Comparison of ENCODE assay signal across 16 cellular contexts in genomic region chr7:108580298-108580697, GRCh38. TPM values are rescaled to one million over a fixed set of nuclear protein-coding genes. Genes with fewer than 3 reads are reported as not detected.
DNase-seq lines count a peak whose midpoint lies in the region; ATAC-seq, FAIRE-seq and TF ChIP-seq lines count a peak whose summit lies in the region.
"Had no signal": no experiment of that assay in that cellular context is flagged by ENCODE, and none has a peak within 500 bp of the region (broad histone marks: within the 10 kb centered on the region; RNA-seq: fewer than 3 reads in every experiment).

No MANE protein-coding gene starts in this region.

- CTCF ChIA-PET in HepG2 (lab: Yijun Ruan, JAX; ENCODE audit: low intra/inter-chr PET ratio, low total read pairs) = no interaction called here

- H4K91ac ChIP-seq in H9 (ENCODE audit: insufficient read length, low read depth, low read length) = no peak overlapping the region

- peaks cover 15% of the 10 kb centered on the region for H3K4me1 Mint-ChIP-seq in activated T-cell treated with anti-CD3 and anti-CD28 coated beads, Interleukin-2, amount 50 U/mL, for 72 hours (ENCODE audit: low read depth)
- H3K4me1 Mint-ChIP-seq in H9 = peaks cover 18 to 20% of the 10 kb centered on the region in 2 experiments
- H3K4me1 Mint-ChIP-seq in natural killer cell = peaks cover 10 to 14% of the 10 kb centered on the region in 2 donors

- no peak for TF ChIP-seq POLR2A in HepG2 (IDR thresholded peaks at IDR 0.05; ENCODE audit: insufficient read depth in 1 of 2, low read depth in 2 of 2, low read length in 2 of 2)

- H3K36me3 ChIP-seq in HepG2 (replicated peaks in 1 of 2; ENCODE audit: control insufficient read depth in 1 of 2, insufficient read depth in 2 of 2, low read length in 2 of 2) = peaks cover 0 to under 1% of the 10 kb centered on the region in 2 experiments; a peak in 1 of 5 replicates
- H3K36me3 ChIP-seq: HAP-1 had no signal

- H2BK12ac ChIP-seq in H9 (ENCODE audit: insufficient read length, low read depth, low read length) = peak overlapping the region; percentile 28

- no peaks in the 10 kb centered on the region for H3K27me3 Mint-ChIP-seq in activated T-cell treated with anti-CD3 and anti-CD28 coated beads, Interleukin-2, amount 50 U/mL, for 72 hours (ENCODE audit: low read depth)
- H3K27me3 Mint-ChIP-seq in H9 (ENCODE audit: low read depth) (no peaks in the 10 kb centered on the region; the same call in 1 of the 2 replicates), natural killer cell (ENCODE audit: low read depth in 2 of 2) (no peaks in the 10 kb centered on the region)

- H3K79me2 ChIP-seq in H9 (ENCODE audit: insufficient read depth, low read length) (no peaks in the 10 kb centered on the region), HepG2 (ENCODE audit: insufficient read depth, low read length) (no peaks in the 10 kb centered on the region)

- in situ Hi-C loops in HepG2 (cut with HindIII; ENCODE audit: extremely low pct_ligation_motif_present, low pct_unique_long_range_greater_than_20kb) = no loop called here

- H3K9me3 ChIP-seq in H9 (ENCODE audit: control insufficient read depth, low read depth, low read length) = peaks cover 14% of the 10 kb centered on the region
- H3K9me3 ChIP-seq in HepG2 (ENCODE audit: low read length) = no peaks in the 10 kb centered on the region
- H3K9me3 ChIP-seq: HAP-1 had no signal

- H3K27me3 ChIP-seq in H9 (ENCODE audit: insufficient read depth, low read length) (no peaks in the 10 kb centered on the region), HepG2 (ENCODE audit: control insufficient read depth in 1 of 2, insufficient read depth in 2 of 2, low read length in 2 of 2) (no peaks in the 10 kb centered on the region)
- H3K27me3 ChIP-seq: BLaER1 treated with 17β-estradiol and CSF1 and Interleukin-3, amounts not matched to agents 10 nM and 100 nM had no signal

- POLR2A ChIA-PET in HepG2 (lab: Yijun Ruan, JAX) = no interaction called here

- H3K4ac ChIP-seq in H9 (ENCODE audit: low read depth, low read length) = no peak overlapping the region

- H2BK20ac ChIP-seq in H9 (ENCODE audit: low read depth, low read length, poor library complexity, severe bottlenecking) = no peak overlapping the region

- no CpG with 5 or more reads among the region's 6 CpGs for WGBS in H9 (ENCODE audit: extremely low coverage, insufficient read length, low lambda C conversion rate)
- WGBS in HepG2 (ENCODE audit: low lambda C conversion rate) = 94% methylated on average over 1 of the region's 6 CpGs

- no TSS peak for BruUV-seq in HepG2 (replicated peaks; lab: Mats Ljungman, UMichigan)

- no peak overlapping the region; the same call in 1 of the 2 replicates for H3K14ac ChIP-seq in H9 (ENCODE audit: insufficient read depth, low read length)

- no peak for FAIRE-seq in HepG2 (lab: Jason Lieb, UNC)
- FAIRE-seq: GM19239 had no signal

- H3K4me3 Mint-ChIP-seq in activated T-cell treated with anti-CD3 and anti-CD28 coated beads, Interleukin-2, amount 50 U/mL, for 72 hours = no peak overlapping the region
- no peak overlapping the region for H3K4me3 Mint-ChIP-seq in H9
- no peak overlapping the region for H3K4me3 Mint-ChIP-seq in natural killer cell
- H3K4me3 Mint-ChIP-seq: CD8-positive, alpha-beta T cell had no signal

- no peak overlapping the region for H3K27ac Mint-ChIP-seq in activated T-cell treated with anti-CD3 and anti-CD28 coated beads, Interleukin-2, amount 50 U/mL, for 72 hours
- no peak overlapping the region for H3K27ac Mint-ChIP-seq in H9
- no peak overlapping the region for H3K27ac Mint-ChIP-seq in natural killer cell
- H3K27ac Mint-ChIP-seq: CD8-positive, alpha-beta T cell had no signal

- no peaks in the 10 kb centered on the region for H3K23me2 ChIP-seq in H9 (ENCODE audit: insufficient read length, low read depth, low read length, poor library complexity, severe bottlenecking)

- H2BK5ac ChIP-seq in H9 (ENCODE audit: insufficient read length, low read length) = no peak overlapping the region

- peaks cover 2% of the 10 kb centered on the region in 2 donors for H3K9me3 Mint-ChIP-seq in activated T-cell treated with anti-CD3 and anti-CD28 coated beads, Interleukin-2, amount 50 U/mL, for 72 hours
- peaks cover 15 to 18% of the 10 kb centered on the region in 2 experiments for H3K9me3 Mint-ChIP-seq in H9
- H3K9me3 Mint-ChIP-seq in natural killer cell = no peaks in the 10 kb centered on the region
- H3K9me3 Mint-ChIP-seq: CD8-positive, alpha-beta T cell had no signal

- no peak for TF ChIP-seq CTCF in H9 (conservative IDR thresholded peaks at IDR 0.05)
- no peak for TF ChIP-seq CTCF in HepG2 (CRISPR knock-in tag; IDR thresholded peaks at IDR 0.05)
- TF ChIP-seq CTCF in natural killer cell (IDR thresholded peaks at IDR 0.05) = no peak

- intact Hi-C loops in HepG2 (cut with micrococcal nuclease; ENCODE audit: unreplicated experiment) = no loop called here
- intact Hi-C loops in natural killer cell (cut with micrococcal nuclease) = no loop called here

- no peak overlapping the region for H3K18ac ChIP-seq in H9 (ENCODE audit: insufficient read length, low read depth, low read length)

- peaks cover 12 to 16% of the 10 kb centered on the region in 2 donors for H3K36me3 Mint-ChIP-seq in activated T-cell treated with anti-CD3 and anti-CD28 coated beads, Interleukin-2, amount 50 U/mL, for 72 hours (ENCODE audit: insufficient read depth in 2 of 2)
- H3K36me3 Mint-ChIP-seq in H9 (ENCODE audit: insufficient read depth in 1 of 3, low read depth in 3 of 3) (peaks cover 28 to 36% (median 33%) of the 10 kb centered on the region in 3 experiments), natural killer cell (no peaks in the 10 kb centered on the region)

- H3K4me3 ChIP-seq in HepG2 (replicated peaks in 1 of 3; ENCODE audit: insufficient read depth in 1 of 3, low read depth in 2 of 3, low read length in 3 of 3) = no peak overlapping the region
- H3K4me3 ChIP-seq: HAP-1 had no signal

- no peak overlapping the region for H2BK15ac ChIP-seq in H9 (ENCODE audit: low read depth, low read length)

- no peak overlapping the region for H2AFZ ChIP-seq in H9 (ENCODE audit: low read length)
- no peak overlapping the region for H2AFZ ChIP-seq in HepG2 (ENCODE audit: low read length)

- H3K56ac ChIP-seq in H9 (ENCODE audit: insufficient read length, low read depth, low read length) = no peak overlapping the region

- peak; percentile 13 to 35 for ATAC-seq in activated T-cell treated with anti-CD3 and anti-CD28 coated beads, Interleukin-2, amount 50 U/mL, for 72 hours (replicated peaks in 1 of 2)
- peak; percentile 16; the same call in 2 of the 3 replicates for ATAC-seq in HepG2
- no peak for ATAC-seq in GM21576 (IDR thresholded peaks at IDR 0.05; ENCODE audit: unreplicated experiment)
- no peak for ATAC-seq in natural killer cell
- no peak for ATAC-seq in GM18868 (IDR thresholded peaks at IDR 0.05; ENCODE audit: unreplicated experiment)
- ATAC-seq: CD8-positive, alpha-beta T cell had no signal

- H2BK120ac ChIP-seq in H9 (ENCODE audit: low read depth, low read length, poor library complexity, severe bottlenecking) = no peak overlapping the region

- no peak overlapping the region for H4K8ac ChIP-seq in H9 (replicated peaks; ENCODE audit: insufficient read length, low read depth, low read length)

- H3K4me2 ChIP-seq in H9 (ENCODE audit: insufficient read depth, insufficient read length, low read length) (no peak overlapping the region), HepG2 (ENCODE audit: low read depth, low read length) (no peak overlapping the region)
- H3K4me2 ChIP-seq: BLaER1 treated with 17β-estradiol and CSF1 and Interleukin-3, amounts not matched to agents 10 nM and 100 nM had no signal

- DNase-seq in activated T-cell treated with anti-CD3 and anti-CD28 coated beads, Interleukin-2, amount 50 U/mL, for 72 hours = no peak
- no peak for DNase-seq in activated T-cell treated with anti-CD3 and anti-CD28 coated beads, Interleukin-2, amount 50 U/mL, for 1 hour
- no peak for DNase-seq in H9
- DNase-seq in HepG2 (ENCODE audit: low spot score) = no peak
- DNase-seq in natural killer cell = no peak
- DNase-seq: 8988T; Calu3; CD8-positive, alpha-beta T cell; DMS79 treated with DMSO at 0.1 percent for 48 hours; GF-D8; GOT3 had no signal

- no peak overlapping the region for H3K27ac ChIP-seq in H9 (ENCODE audit: insufficient read length, low read depth, low read length)
- H3K27ac ChIP-seq in HepG2 (ENCODE audit: extremely low read length, insufficient read depth, low read length) = no peak overlapping the region
- H3K27ac ChIP-seq: BLaER1 treated with 17β-estradiol and CSF1 and Interleukin-3, amounts not matched to agents 10 nM and 100 nM had no signal

- no peak overlapping the region for H2AK5ac ChIP-seq in H9 (ENCODE audit: insufficient read length, low read length)

- no peak overlapping the region for H3K9ac ChIP-seq in H9 (ENCODE audit: extremely low read depth, insufficient read length, low read length)
- no peak overlapping the region for H3K9ac ChIP-seq in HepG2 (ENCODE audit: insufficient read depth, low read depth, low read length)
- H3K9ac ChIP-seq: BLaER1 treated with 17β-estradiol and CSF1 and Interleukin-3, amounts not matched to agents 10 nM and 100 nM had no signal

- H3K4me1 ChIP-seq in H9 (ENCODE audit: insufficient read depth, low read length) (peaks cover 7% of the 10 kb centered on the region), HepG2 (ENCODE audit: insufficient read depth, low read length) (peaks cover 16% of the 10 kb centered on the region)
- H3K4me1 ChIP-seq: HAP-1 had no signal

- no peak overlapping the region for H3K23ac ChIP-seq in H9 (ENCODE audit: insufficient read length, low read depth, low read length)

- TF ChIP-seq EP300 in HepG2 (IDR thresholded peaks at IDR 0.05; ENCODE audit: low read depth in 2 of 2, low read length in 2 of 2) (no peak), HepG2 (CRISPR knock-in tag; IDR thresholded peaks at IDR 0.05; ENCODE audit: borderline replicate concordance) (no peak)

- no peaks in the 10 kb centered on the region for H4K20me1 ChIP-seq in H9 (ENCODE audit: control insufficient read depth, insufficient read depth, insufficient read length)
- no peaks in the 10 kb centered on the region for H4K20me1 ChIP-seq in HepG2 (ENCODE audit: insufficient read depth, low read length)

- H4K5ac ChIP-seq in H9 (ENCODE audit: insufficient read length, low read depth, low read length) = no peak overlapping the region

- H3T11ph ChIP-seq in H9 (ENCODE audit: low read length) = no peak overlapping the region

- no peaks in the 10 kb centered on the region for H3K79me1 ChIP-seq in H9 (ENCODE audit: insufficient read depth, low read depth, low read length, poor library complexity, severe bottlenecking)

- no peak for TF ChIP-seq RAD21 in HepG2 (CRISPR knock-in tag; IDR thresholded peaks at IDR 0.05)

RNA-seq across cellular contexts. Expression of gene DNAJB9, which starts 10.6 kb away (rescaled TPM):
- 10 to 100 TPM; 23.2 to 42.1 TPM for total RNA-seq in activated T-cell treated with anti-CD3 and anti-CD28 coated beads, Interleukin-2, amount 50 U/mL, for 72 hours
- total RNA-seq in H9 (2021) (11.3 TPM in 2 replicates), HepG2 (2016; rRNA removed; fragmentation: Illumina TruSeq; extraction: Trizol) (10.8 and 16.4 TPM in 2 replicates), natural killer cell (10 to 100 TPM; 33.9 to 44.5 (median 43.1) TPM)
- 5.9 and 6.5 TPM in 2 replicates for total RNA-seq in HepG2 (2016; cell fraction: cytosol; rRNA removed; fragmentation: Illumina TruSeq; extraction: Trizol; ENCODE audit: low read depth)
- total RNA-seq in HepG2 (2016; cell fraction: insoluble cytoplasmic fraction; rRNA removed; fragmentation: Illumina TruSeq; extraction: Trizol) = 11.3 and 17.2 TPM in 2 replicates
- total RNA-seq in HepG2 (2016; cell fraction: membrane; rRNA removed; fragmentation: Illumina TruSeq; extraction: Trizol) = 10.2 and 12.4 TPM in 2 replicates
- total RNA-seq in HepG2 (2016; cell fraction: nucleus; rRNA removed; fragmentation: Illumina TruSeq; extraction: Trizol) = 24.4 and 26.7 TPM in 2 replicates
- polyA plus RNA-seq in HepG2 (2011; rRNA removed) = 7.9 and 8.6 TPM in 2 replicates
- 9.2 and 10.9 TPM in 2 replicates for polyA plus RNA-seq in HepG2 (2011; cell fraction: cytosol; rRNA removed)
- 2.9 and 3.2 TPM in 2 replicates for polyA plus RNA-seq in HepG2 (2011; cell fraction: nucleus; rRNA removed)
- 20.2 and 23.6 TPM in 2 replicates for polyA plus RNA-seq in HepG2 (2012)
- 2.5 and 3.2 TPM in 2 replicates for polyA plus RNA-seq in HepG2 (2016; cell fraction: cytosol; fragmentation: Illumina TruSeq; extraction: Trizol; ENCODE audit: low read depth)
- polyA plus RNA-seq in HepG2 (2016; cell fraction: insoluble cytoplasmic fraction; fragmentation: Illumina TruSeq; extraction: Trizol; ENCODE audit: low read depth) = 12.3 and 12.5 TPM in 2 replicates
- polyA plus RNA-seq in HepG2 (2016; cell fraction: membrane; fragmentation: Illumina TruSeq; extraction: Trizol; ENCODE audit: low read depth) = 5.3 and 5.6 TPM in 2 replicates
- 27.1 and 27.6 TPM in 2 replicates for polyA plus RNA-seq in HepG2 (2016; cell fraction: nucleus; fragmentation: Illumina TruSeq; extraction: Trizol; ENCODE audit: insufficient read depth, low read depth)
- 0.91 and 5.4 TPM in 2 replicates for polyA minus RNA-seq in HepG2 (2011; rRNA and poly(A)+ RNA removed; ENCODE audit: low replicate concordance)
- 8.0 and 11.0 TPM in 2 replicates for polyA minus RNA-seq in HepG2 (2011; cell fraction: cytosol; rRNA and poly(A)+ RNA removed)
- 13.5 and 16.9 TPM in 2 replicates for polyA minus RNA-seq in HepG2 (2011; cell fraction: nucleus; rRNA and poly(A)+ RNA removed)

RNA-seq across cellular contexts. Expression of gene THAP5, which starts 10.8 kb away (rescaled TPM):
- 10 to 100 TPM; 29.2 to 31.1 TPM for total RNA-seq in activated T-cell treated with anti-CD3 and anti-CD28 coated beads, Interleukin-2, amount 50 U/mL, for 72 hours
- total RNA-seq in H9 (2021) (18.3 and 20.6 TPM in 2 replicates), HepG2 (2016; rRNA removed; fragmentation: Illumina TruSeq; extraction: Trizol) (11.8 and 17.1 TPM in 2 replicates), natural killer cell (10 to 100 TPM; 13.8 to 21.0 (median 19.1) TPM)
- 2.3 and 3.3 TPM in 2 replicates for total RNA-seq in HepG2 (2016; cell fraction: cytosol; rRNA removed; fragmentation: Illumina TruSeq; extraction: Trizol; ENCODE audit: low read depth)
- total RNA-seq in HepG2 (2016; cell fraction: insoluble cytoplasmic fraction; rRNA removed; fragmentation: Illumina TruSeq; extraction: Trizol) = 13.4 and 15.6 TPM in 2 replicates
- 8.5 and 9.8 TPM in 2 replicates for total RNA-seq in HepG2 (2016; cell fraction: membrane; rRNA removed; fragmentation: Illumina TruSeq; extraction: Trizol)
- total RNA-seq in HepG2 (2016; cell fraction: nucleus; rRNA removed; fragmentation: Illumina TruSeq; extraction: Trizol) = 11.3 and 11.5 TPM in 2 replicates
- 3.6 and 4.0 TPM in 2 replicates for polyA plus RNA-seq in HepG2 (2011; rRNA removed)
- 1.6 and 2.6 TPM in 2 replicates for polyA plus RNA-seq in HepG2 (2011; cell fraction: cytosol; rRNA removed)
- 2.3 and 3.3 TPM in 2 replicates for polyA plus RNA-seq in HepG2 (2011; cell fraction: nucleus; rRNA removed)
- polyA plus RNA-seq in HepG2 (2012) = 8.4 and 11.4 TPM in 2 replicates
- polyA plus RNA-seq in HepG2 (2016; cell fraction: cytosol; fragmentation: Illumina TruSeq; extraction: Trizol; ENCODE audit: low read depth) = 0.82 and 0.87 TPM in 2 replicates
- polyA plus RNA-seq in HepG2 (2016; cell fraction: insoluble cytoplasmic fraction; fragmentation: Illumina TruSeq; extraction: Trizol; ENCODE audit: low read depth) = 11.4 and 12.0 TPM in 2 replicates
- polyA plus RNA-seq in HepG2 (2016; cell fraction: membrane; fragmentation: Illumina TruSeq; extraction: Trizol; ENCODE audit: low read depth) = 2.6 and 3.3 TPM in 2 replicates
- 15.3 and 16.7 TPM in 2 replicates for polyA plus RNA-seq in HepG2 (2016; cell fraction: nucleus; fragmentation: Illumina TruSeq; extraction: Trizol; ENCODE audit: insufficient read depth, low read depth)
- polyA minus RNA-seq in HepG2 (2011; rRNA and poly(A)+ RNA removed; ENCODE audit: low replicate concordance) = 2.7 and 5.9 TPM in 2 replicates
- polyA minus RNA-seq in HepG2 (2011; cell fraction: cytosol; rRNA and poly(A)+ RNA removed) = 9.6 and 10.0 TPM in 2 replicates
- polyA minus RNA-seq in HepG2 (2011; cell fraction: nucleus; rRNA and poly(A)+ RNA removed) = 13.3 and 18.8 TPM in 2 replicates

RNA-seq across cellular contexts. Expression of gene PNPLA8, which starts 54.4 kb away (rescaled TPM):
- 10 to 100 TPM; 23.1 to 29.9 TPM for total RNA-seq in activated T-cell treated with anti-CD3 and anti-CD28 coated beads, Interleukin-2, amount 50 U/mL, for 72 hours
- total RNA-seq in H9 (2021) (10.7 and 11.7 TPM in 2 replicates), HepG2 (2016; rRNA removed; fragmentation: Illumina TruSeq; extraction: Trizol) (11.4 and 15.6 TPM in 2 replicates), natural killer cell (10 to 100 TPM; 68.6 to 80.2 (median 68.9) TPM)
- total RNA-seq in HepG2 (2016; cell fraction: cytosol; rRNA removed; fragmentation: Illumina TruSeq; extraction: Trizol; ENCODE audit: low read depth) = 1.6 and 1.8 TPM in 2 replicates
- total RNA-seq in HepG2 (2016; cell fraction: insoluble cytoplasmic fraction; rRNA removed; fragmentation: Illumina TruSeq; extraction: Trizol) = 11.9 and 16.0 TPM in 2 replicates
- total RNA-seq in HepG2 (2016; cell fraction: membrane; rRNA removed; fragmentation: Illumina TruSeq; extraction: Trizol) = 4.4 and 5.3 TPM in 2 replicates
- total RNA-seq in HepG2 (2016; cell fraction: nucleus; rRNA removed; fragmentation: Illumina TruSeq; extraction: Trizol) = 13.1 and 14.2 TPM in 2 replicates
- 5.4 and 6.3 TPM in 2 replicates for polyA plus RNA-seq in HepG2 (2011; rRNA removed)
- 2.3 and 4.8 TPM in 2 replicates for polyA plus RNA-seq in HepG2 (2011; cell fraction: cytosol; rRNA removed)
- polyA plus RNA-seq in HepG2 (2011; cell fraction: nucleus; rRNA removed) = 2.2 and 2.9 TPM in 2 replicates
- 8.4 and 10.4 TPM in 2 replicates for polyA plus RNA-seq in HepG2 (2012)
- 0.59 and 0.73 TPM in 2 replicates for polyA plus RNA-seq in HepG2 (2016; cell fraction: cytosol; fragmentation: Illumina TruSeq; extraction: Trizol; ENCODE audit: low read depth)
- 9.3 and 13.2 TPM in 2 replicates for polyA plus RNA-seq in HepG2 (2016; cell fraction: insoluble cytoplasmic fraction; fragmentation: Illumina TruSeq; extraction: Trizol; ENCODE audit: low read depth)
- polyA plus RNA-seq in HepG2 (2016; cell fraction: membrane; fragmentation: Illumina TruSeq; extraction: Trizol; ENCODE audit: low read depth) = 1.6 and 1.7 TPM in 2 replicates
- polyA plus RNA-seq in HepG2 (2016; cell fraction: nucleus; fragmentation: Illumina TruSeq; extraction: Trizol; ENCODE audit: insufficient read depth, low read depth) = 8.2 and 8.3 TPM in 2 replicates
- polyA minus RNA-seq in HepG2 (2011; rRNA and poly(A)+ RNA removed; ENCODE audit: low replicate concordance) = 3.1 and 5.7 TPM in 2 replicates
- polyA minus RNA-seq in HepG2 (2011; cell fraction: cytosol; rRNA and poly(A)+ RNA removed) = 12.7 and 15.6 TPM in 2 replicates
- 21.5 and 29.8 TPM in 2 replicates for polyA minus RNA-seq in HepG2 (2011; cell fraction: nucleus; rRNA and poly(A)+ RNA removed)

Comparison
In these comparisons a context has a peak if more than half of its experiments do, and no peak if none do; other contexts are left out.
1. ATAC-seq: peak in activated T-cell treated with anti-CD3 and anti-CD28 coated beads, Interleukin-2, amount 50 U/mL, for 72 hours (2 of 2) and HepG2 (single experiment); none in GM21576 (single experiment), natural killer cell (0 of 3) and GM18868 (single experiment).